ENCODE assay signal across 9 cellular contexts in the genomic region with DNA sequence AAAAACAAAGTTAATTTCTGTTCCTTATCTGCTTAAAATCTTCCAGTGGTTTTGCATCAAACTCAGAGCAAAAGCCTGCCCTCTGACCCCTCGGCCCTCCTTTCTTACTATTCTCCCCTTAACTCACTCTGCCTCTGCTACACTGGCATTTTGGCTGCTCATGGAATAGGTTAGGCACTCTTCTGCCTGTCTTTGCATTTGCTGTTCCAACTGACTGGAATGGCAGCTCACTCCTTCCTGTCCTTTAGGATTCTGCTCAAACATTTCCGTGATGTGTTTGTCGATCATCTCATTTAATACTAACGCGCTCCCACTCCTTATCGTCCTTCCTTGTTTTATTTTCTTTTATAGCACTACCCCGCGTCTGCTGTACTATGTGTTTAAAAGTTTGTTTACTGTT. TPM values are rescaled to one million over a fixed set of nuclear protein-coding genes. Genes with fewer than 3 reads are reported as not detected.
DNase-seq lines count a peak whose midpoint lies in the region; ATAC-seq, FAIRE-seq and TF ChIP-seq lines count a peak whose summit lies in the region.
"Had no signal": no experiment of that assay in that cellular context is flagged by ENCODE, and none has a peak within 500 bp of the region (broad histone marks: within the 10 kb centered on the region; RNA-seq: fewer than 3 reads in every experiment).

No MANE protein-coding gene starts in this region.

- no peak overlapping the region for H2BK5ac ChIP-seq in H9 (ENCODE audit: insufficient read length, low read length)

- POLR2A ChIA-PET in GM12878 (lab: Charles Lee): no interaction called here

- no peak overlapping the region for H4K8ac ChIP-seq in H9 (replicated peaks; ENCODE audit: insufficient read length, low read depth, low read length)

- H3T11ph ChIP-seq in H9 (ENCODE audit: low read length): no peak overlapping the region

- no peaks in the 10 kb centered on the region for H3K27me3 Mint-ChIP-seq in H9 (ENCODE audit: low read depth)

- H3K4me2 ChIP-seq in H9 (ENCODE audit: insufficient read depth, insufficient read length, low read length) (peak overlapping the region; percentile 92), GM12878 (ENCODE audit: control insufficient read depth, insufficient read depth) (peak overlapping the region; percentile 71)

- H4K5ac ChIP-seq in H9 (ENCODE audit: insufficient read length, low read depth, low read length): no peak overlapping the region

- no peaks in the 10 kb centered on the region for H4K20me1 ChIP-seq in H9 (ENCODE audit: control insufficient read depth, insufficient read depth, insufficient read length)
- no peaks in the 10 kb centered on the region for H4K20me1 ChIP-seq in GM12878 (ENCODE audit: control insufficient read depth, insufficient read depth)

- no peak for TF ChIP-seq RAD21 in GM12878 (IDR thresholded peaks at IDR 0.05; ENCODE audit: insufficient read depth, low read depth, low read length)

- H3K27ac Mint-ChIP-seq in H9: no peak overlapping the region

- H2AK5ac ChIP-seq in H9 (ENCODE audit: insufficient read length, low read length): no peak overlapping the region

- H2BK12ac ChIP-seq in H9 (ENCODE audit: insufficient read length, low read depth, low read length): no peak overlapping the region

- H3K4ac ChIP-seq in H9 (ENCODE audit: low read depth, low read length): no peak overlapping the region

- H3K56ac ChIP-seq in H9 (ENCODE audit: insufficient read length, low read depth, low read length): no peak overlapping the region

- H3K4me1 ChIP-seq in H9 (ENCODE audit: insufficient read depth, low read length) (peaks cover 4% of the 10 kb centered on the region; the same call in 1 of the 2 replicates), GM12878 (ENCODE audit: control insufficient read depth, insufficient read depth, low read length) (no peaks in the 10 kb centered on the region)

- H3K14ac ChIP-seq in H9 (ENCODE audit: insufficient read depth, low read length): no peak overlapping the region

- no peak for ATAC-seq in GM12878
- no peak for ATAC-seq in GM18873 (IDR thresholded peaks at IDR 0.05; ENCODE audit: low FRiP score, unreplicated experiment)

- no peaks in the 10 kb centered on the region; a peak in 1 of 5 replicates for H3K9me3 Mint-ChIP-seq in H9

- no peak for TF ChIP-seq CTCF in H9 (conservative IDR thresholded peaks at IDR 0.05)
- TF ChIP-seq CTCF in GM12878 (IDR thresholded peaks at IDR 0.05 in 2 of 3, conservative IDR thresholded peaks at IDR 0.05 in 1 of 3; ENCODE audit: control insufficient read depth in 2 of 3, extremely low read depth in 1 of 3, insufficient read depth in 1 of 3, low read depth in 3 of 3, low read length in 3 of 3): no peak
- no peak for TF ChIP-seq CTCF in lower leg skin (IDR thresholded peaks at IDR 0.05)

- CTCF ChIA-PET in GM12878 (lab: Yijun Ruan, JAX): no interaction called here

- H3K4me3 ChIP-seq in GM12878: peak overlapping the region; percentile 91
- H3K4me3 ChIP-seq in lower leg skin (ENCODE audit: low read depth, poor library complexity, severe bottlenecking): peak overlapping the region; percentile 61

- SMC1A ChIA-PET in GM12878 (lab: Charles Lee; ENCODE audit: uncharacterized antibody, unreplicated experiment): no interaction called here

- H3K36me3 ChIP-seq in GM12878 (ENCODE audit: control insufficient read depth in 2 of 2, insufficient read depth in 2 of 2, low read length in 1 of 2): peaks cover 0 to 8% of the 10 kb centered on the region in 2 experiments; a peak in 1 of 4 replicates

- in situ Hi-C loops in GM12878 (cut with MboI): no loop called here

- BruUV-seq in GM12878 (replicated peaks; lab: Mats Ljungman, UMichigan): no TSS peak

- no peak for TF ChIP-seq EP300 in GM12878 (IDR thresholded peaks at IDR 0.05; ENCODE audit: borderline replicate concordance in 1 of 2, control insufficient read depth in 1 of 2, low read depth in 2 of 2, low read length in 2 of 2)

- peaks cover 48 to 59% of the 10 kb centered on the region in 2 experiments for H3K4me1 Mint-ChIP-seq in H9

- no CpG with 5 or more reads among the region's 8 CpGs for WGBS in H9 (ENCODE audit: extremely low coverage, insufficient read length, low lambda C conversion rate)
- under 1% methylated on average over 8 of the region's 8 CpGs for WGBS in GM12878 (ENCODE audit: insufficient coverage, insufficient replicate concordance, low lambda C conversion rate, missing lambda C conversion rate)
- WGBS in lower leg skin, 2 donors: 0 to 2% methylated on average over 8 of the region's 8 CpGs

- peaks cover 18% of the 10 kb centered on the region for H3K23me2 ChIP-seq in H9 (ENCODE audit: insufficient read length, low read depth, low read length, poor library complexity, severe bottlenecking)

- peaks cover 29 to 55% (median 34%) of the 10 kb centered on the region in 3 experiments for H3K36me3 Mint-ChIP-seq in H9 (ENCODE audit: insufficient read depth in 1 of 3, low read depth in 3 of 3)

- H2BK20ac ChIP-seq in H9 (ENCODE audit: low read depth, low read length, poor library complexity, severe bottlenecking): no peak overlapping the region

- H3K79me2 ChIP-seq in H9 (ENCODE audit: insufficient read depth, low read length) (peaks cover 61% of the 10 kb centered on the region), GM12878 (ENCODE audit: control insufficient read depth, insufficient read depth, low read length) (peaks cover 69% of the 10 kb centered on the region)

- FAIRE-seq in GM12878 (lab: Jason Lieb, UNC): no peak

- H2BK15ac ChIP-seq in H9 (ENCODE audit: low read depth, low read length): no peak overlapping the region

- peak overlapping the region; percentile 64 for H3K9ac ChIP-seq in H9 (ENCODE audit: extremely low read depth, insufficient read length, low read length)
- H3K9ac ChIP-seq in GM12878 (ENCODE audit: control insufficient read depth, insufficient read depth, low read length): peak overlapping the region; percentile 87

- RAD21 ChIA-PET in GM12878 (lab: Charles Lee; ENCODE audit: unreplicated experiment): no interaction called here

- H3K9me3 ChIP-seq in H9 (ENCODE audit: control insufficient read depth, low read depth, low read length) (no peaks in the 10 kb centered on the region), GM12878 (replicated peaks; ENCODE audit: control insufficient read depth, insufficient read depth, low read length) (no peaks in the 10 kb centered on the region)

- H3K27ac ChIP-seq in H9 (ENCODE audit: insufficient read length, low read depth, low read length) (no peak overlapping the region), GM12878 (ENCODE audit: control insufficient read depth, insufficient read depth) (peak overlapping the region; percentile 87)

- H3K18ac ChIP-seq in H9 (ENCODE audit: insufficient read length, low read depth, low read length): no peak overlapping the region

- no peak overlapping the region for H2BK120ac ChIP-seq in H9 (ENCODE audit: low read depth, low read length, poor library complexity, severe bottlenecking)

- H2AFZ ChIP-seq in H9 (ENCODE audit: low read length): no peak overlapping the region
- H2AFZ ChIP-seq in GM12878 (ENCODE audit: control insufficient read depth, low read depth, low read length): peak overlapping the region; percentile 40; the same call in 1 of the 2 replicates

- peak; percentile 29 for DNase-seq in A172 (ENCODE audit: low spot score)
- DNase-seq in H9: no peak
- DNase-seq in GM12878 (ENCODE audit: low read depth, low spot score): no peak
- DNase-seq in lower leg skin (ENCODE audit: low spot score in 2 of 2): no peak
- no peak for DNase-seq in epidermal melanocyte (ENCODE audit: insufficient read length, low spot score)
- DNase-seq in GF-D8 (lab: John Stamatoyannopoulos, UW): no peak
- no peak for DNase-seq in posterior cingulate gyrus

- H3K23ac ChIP-seq in H9 (ENCODE audit: insufficient read length, low read depth, low read length): no peak overlapping the region

- H3K4me3 Mint-ChIP-seq in H9: no peak overlapping the region

- H3K27me3 ChIP-seq in H9 (ENCODE audit: insufficient read depth, low read length) (no peaks in the 10 kb centered on the region), GM12878 (replicated peaks in 1 of 2; ENCODE audit: control insufficient read depth in 2 of 2, insufficient read depth in 2 of 2, low read length in 1 of 2) (no peaks in the 10 kb centered on the region)

- intact Hi-C loops in GM12878 (cut with micrococcal nuclease; ENCODE audit: unreplicated experiment) (loop anchor here (5.0 kb wide), 1 partner anchor 73 kb away; a partner anchor contains a TSS), lower leg skin (cut with DNase I; ENCODE audit: low total_unique reads) (no loop called here), posterior cingulate gyrus (cut with DNase I) (loop anchor here (2.0 to 5.0 kb wide), 2 partner anchors 34 to 92 kb away; a partner anchor contains a TSS)

- no peaks in the 10 kb centered on the region for H3K79me1 ChIP-seq in H9 (ENCODE audit: insufficient read depth, low read depth, low read length, poor library complexity, severe bottlenecking)

- no peak overlapping the region for H4K91ac ChIP-seq in H9 (ENCODE audit: insufficient read length, low read depth, low read length)

- TF ChIP-seq POLR2A in GM12878 (IDR thresholded peaks at IDR 0.05; ENCODE audit: low read depth, low read length) (no peak), lower leg skin (IDR thresholded peaks at IDR 0.05) (no peak)

RNA-seq across cellular contexts. Expression of a gene that starts 0.8 kb away (rescaled TPM):
- 62.1 and 89.8 TPM in 2 replicates for total RNA-seq in A172 (2014; rRNA removed; shearing (Covaris generic))
- total RNA-seq in H9 (2021): 252 and 281 TPM in 2 replicates
- total RNA-seq in GM12878 (2013; cell fraction: nucleolus; rRNA removed): 63.8 and 68.2 TPM in 2 replicates
- 38.0 and 46.3 TPM in 2 replicates for total RNA-seq in GM12878 (2014; rRNA removed)
- 77.3 and 89.2 TPM in 2 replicates for total RNA-seq in GM12878 (2014; rRNA removed; fragmentation: Illumina TruSeq; extraction: Trizol)
- total RNA-seq in GM12878 (2021): 57.6 and 62.0 TPM in 2 replicates
- 30.7 TPM for polyA plus RNA-seq in GM12878 (2011; ENCODE audit: low read depth)
- 29.4 and 48.4 TPM in 2 replicates for polyA plus RNA-seq in GM12878 (2011; rRNA removed)
- polyA plus RNA-seq in GM12878 (2011; cell fraction: cytosol; rRNA removed): 7.6 and 8.6 TPM in 2 replicates
- 14.6 and 20.9 TPM in 2 replicates for polyA plus RNA-seq in GM12878 (2011; cell fraction: nucleus; rRNA removed)
- polyA plus RNA-seq in GM12878 (2012): 37.7 and 42.8 TPM in 2 replicates
- polyA plus RNA-seq in GM12878 (2014; fragmentation: Illumina TruSeq; extraction: Trizol): 60.1 and 76.4 TPM in 2 replicates
- polyA plus RNA-seq in GM12878 (2014; fragmentation: Nextera tagmentation; extraction: Ambion mirVana): 10 to 100 TPM; 38.2 to 69.6 TPM
- 33.0 and 36.1 TPM in 2 replicates for polyA plus RNA-seq in GM12878 (2014; rRNA removed)
- 10 to 100 TPM; 43.2 to 55.7 TPM for polyA plus RNA-seq in GM12878 (2016; fragmentation: Nextera tagmentation; extraction: Ambion mirVana)
- 20.3 and 30.2 TPM in 2 replicates for polyA minus RNA-seq in GM12878 (2011; rRNA and poly(A)+ RNA removed)
- polyA minus RNA-seq in GM12878 (2011; cell fraction: cytosol; rRNA and poly(A)+ RNA removed): 9.1 and 13.0 TPM in 2 replicates
- polyA minus RNA-seq in GM12878 (2011; cell fraction: nucleus; rRNA and poly(A)+ RNA removed): 17.2 and 18.6 TPM in 2 replicates
- 10 to 100 TPM; 21.0 to 28.5 (median 25.2) TPM for total RNA-seq in lower leg skin

RNA-seq across cellular contexts. Expression of a gene that starts 0.9 kb away (rescaled TPM):
- total RNA-seq in A172 (2014; rRNA removed; shearing (Covaris generic)): 12.0 and 18.1 TPM in 2 replicates
- 103 and 108 TPM in 2 replicates for total RNA-seq in H9 (2021)
- 50.1 and 55.2 TPM in 2 replicates for total RNA-seq in GM12878 (2013; cell fraction: nucleolus; rRNA removed)
- total RNA-seq in GM12878 (2014; rRNA removed): 16.6 and 22.0 TPM in 2 replicates
- total RNA-seq in GM12878 (2014; rRNA removed; fragmentation: Illumina TruSeq; extraction: Trizol): 25.3 and 26.6 TPM in 2 replicates
- 17.1 and 21.1 TPM in 2 replicates for total RNA-seq in GM12878 (2021)
- 14.5 TPM for polyA plus RNA-seq in GM12878 (2011; ENCODE audit: low read depth)
- polyA plus RNA-seq in GM12878 (2011; rRNA removed): 39.5 and 57.4 TPM in 2 replicates
- 20.7 and 26.2 TPM in 2 replicates for polyA plus RNA-seq in GM12878 (2011; cell fraction: cytosol; rRNA removed)
- polyA plus RNA-seq in GM12878 (2011; cell fraction: nucleus; rRNA removed): 61.1 and 71.0 TPM in 2 replicates
- polyA plus RNA-seq in GM12878 (2012): 15.2 and 16.1 TPM in 2 replicates
- polyA plus RNA-seq in GM12878 (2014; fragmentation: Illumina TruSeq; extraction: Trizol): 26.6 and 31.2 TPM in 2 replicates
- polyA plus RNA-seq in GM12878 (2014; fragmentation: Nextera tagmentation; extraction: Ambion mirVana): 10 to 100 TPM; 18.3 to 25.0 TPM
- polyA plus RNA-seq in GM12878 (2014; rRNA removed): 21.2 and 30.0 TPM in 2 replicates
- 10 to 100 TPM; 23.2 to 23.6 TPM for polyA plus RNA-seq in GM12878 (2016; fragmentation: Nextera tagmentation; extraction: Ambion mirVana)
- 18.0 and 20.8 TPM in 2 replicates for polyA minus RNA-seq in GM12878 (2011; rRNA and poly(A)+ RNA removed)
- 6.2 and 6.9 TPM in 2 replicates for polyA minus RNA-seq in GM12878 (2011; cell fraction: cytosol; rRNA and poly(A)+ RNA removed)
- polyA minus RNA-seq in GM12878 (2011; cell fraction: nucleus; rRNA and poly(A)+ RNA removed): 11.5 and 13.9 TPM in 2 replicates
- 10 to 100 TPM in 2 of 4 donors, 1 to 10 TPM in 2; 7.5 to 16.1 (median 12.7) TPM for total RNA-seq in lower leg skin

RNA-seq across cellular contexts. Expression of a gene that starts 34.3 kb away (rescaled TPM):
- 29.5 and 45.3 TPM in 2 replicates for total RNA-seq in A172 (2014; rRNA removed; shearing (Covaris generic))
- total RNA-seq in H9 (2021) (0.64 and 1.5 TPM in 2 replicates), GM12878 (2014; rRNA removed) (28.1 and 31.2 TPM in 2 replicates), GM12878 (2014; rRNA removed; fragmentation: Illumina TruSeq; extraction: Trizol) (26.5 and 27.1 TPM in 2 replicates), GM12878 (2021) (32.1 and 33.2 TPM in 2 replicates), lower leg skin (10 to 100 TPM; 10.9 to 18.1 (median 16.6) TPM)
- 38.8 and 41.9 TPM in 2 replicates for total RNA-seq in GM12878 (2013; cell fraction: nucleolus; rRNA removed)
- polyA plus RNA-seq in GM12878 (2011; ENCODE audit: low read depth): 19.9 TPM
- polyA plus RNA-seq in GM12878 (2011; rRNA removed) (47.8 and 73.5 TPM in 2 replicates), GM12878 (2014; fragmentation: Illumina TruSeq; extraction: Trizol) (41.3 and 46.2 TPM in 2 replicates), GM12878 (2014; fragmentation: Nextera tagmentation; extraction: Ambion mirVana) (10 to 100 TPM; 22.9 to 50.8 TPM), GM12878 (2014; rRNA removed) (44.3 and 48.5 TPM in 2 replicates), GM12878 (2016; fragmentation: Nextera tagmentation; extraction: Ambion mirVana) (10 to 100 TPM; 36.8 to 47.9 TPM)
- polyA plus RNA-seq in GM12878 (2011; cell fraction: cytosol; rRNA removed): 25.4 and 29.8 TPM in 2 replicates
- 15.9 and 16.6 TPM in 2 replicates for polyA plus RNA-seq in GM12878 (2011; cell fraction: nucleus; rRNA removed)
- 24.8 and 30.7 TPM in 2 replicates for polyA plus RNA-seq in GM12878 (2012)
- polyA minus RNA-seq in GM12878 (2011; rRNA and poly(A)+ RNA removed): 12.5 and 15.9 TPM in 2 replicates
- polyA minus RNA-seq in GM12878 (2011; cell fraction: cytosol; rRNA and poly(A)+ RNA removed): 3.5 and 7.3 TPM in 2 replicates
- 8.2 and 18.1 TPM in 2 replicates for polyA minus RNA-seq in GM12878 (2011; cell fraction: nucleus; rRNA and poly(A)+ RNA removed)

RNA-seq across cellular contexts. Expression of a gene that starts 42.1 kb away (rescaled TPM):
- total RNA-seq in A172 (2014; rRNA removed; shearing (Covaris generic)): not detected in 2 replicates
- total RNA-seq in H9 (2021): not detected in 2 replicates
- total RNA-seq in GM12878 (2013; cell fraction: nucleolus; rRNA removed): not detected in 2 replicates
- total RNA-seq in GM12878 (2014; rRNA removed): not detected in 2 replicates
- total RNA-seq in GM12878 (2014; rRNA removed; fragmentation: Illumina TruSeq; extraction: Trizol): not detected in 2 replicates
- not detected in 2 replicates for total RNA-seq in GM12878 (2021)
- polyA plus RNA-seq in GM12878 (2011; ENCODE audit: low read depth): not detected
- polyA plus RNA-seq in GM12878 (2011; rRNA removed): not detected in 2 replicates
- polyA plus RNA-seq in GM12878 (2011; cell fraction: cytosol; rRNA removed): not detected in 2 replicates
- not detected in 2 replicates for polyA plus RNA-seq in GM12878 (2011; cell fraction: nucleus; rRNA removed)
- polyA plus RNA-seq in GM12878 (2012): not detected in 2 replicates
- polyA plus RNA-seq in GM12878 (2014; fragmentation: Illumina TruSeq; extraction: Trizol): not detected in 2 replicates
- not detected for polyA plus RNA-seq in GM12878 (2014; fragmentation: Nextera tagmentation; extraction: Ambion mirVana)
- polyA plus RNA-seq in GM12878 (2014; rRNA removed): not detected in 2 replicates
- not detected for polyA plus RNA-seq in GM12878 (2016; fragmentation: Nextera tagmentation; extraction: Ambion mirVana)
- not detected in 2 replicates for polyA minus RNA-seq in GM12878 (2011; rRNA and poly(A)+ RNA removed)
- polyA minus RNA-seq in GM12878 (2011; cell fraction: cytosol; rRNA and poly(A)+ RNA removed): not detected in 2 replicates
- not detected in 2 replicates for polyA minus RNA-seq in GM12878 (2011; cell fraction: nucleus; rRNA and poly(A)+ RNA removed)
- total RNA-seq in lower leg skin: not detected
- total RNA-seq: activated CD8-positive, alpha-beta memory T cell treated with anti-CD3 and anti-CD28 coated beads for 36 hours had no signal
